ENCODE assay signal across 13 cellular contexts in genomic region chr16:65410801-65411200, GRCh38.
"Had no signal": no experiment of that assay in that cellular context is flagged by ENCODE, and none has a peak within 500 bp of the region (broad histone marks: within the 10 kb centered on the region; RNA-seq: fewer than 3 reads in every experiment).

No MANE protein-coding gene starts in this region.

- H3K4me3 ChIP-seq: adrenal gland, gastroesophageal sphincter, hepatocyte, ovary, testis, upper lobe of right lung had no signal

- ATAC-seq: gastroesophageal sphincter; stimulated activated naive CD8-positive, alpha-beta T cell treated with anti-CD3 and anti-CD28 coated beads, Interleukin-15, amount 100 ng/mL, for 72 hours; upper lobe of right lung; WTC11 had no signal

- H3K36me3 ChIP-seq: adrenal gland, gastroesophageal sphincter, ovary, upper lobe of right lung had no signal

- DNase-seq: activated CD4-positive, alpha-beta T cell treated with anti-CD3 and anti-CD28 coated beads, Interleukin-2, amount 10 ng/mL, durations not matched to agents 7 days and 5 days; activated CD8-positive, alpha-beta memory T cell treated with anti-CD3 and anti-CD28 coated beads for 24 hours; activated naive CD4-positive, alpha-beta T cell treated with anti-CD3 and anti-CD28 coated beads, Interleukin-2, amount 50 U/mL, for 16 hours; adrenal gland; kidney glomerular epithelial cell; ovary; stimulated activated CD4-positive, alpha-beta T cell treated with anti-CD3 and anti-CD28 coated beads, Interleukin-4, amount 100 ng/mL, for 4 hours; stimulated activated naive CD8-positive, alpha-beta T cell treated with anti-CD3 and anti-CD28 coated beads, Interleukin-15, amount 100 ng/mL, for 72 hours; testis; upper lobe of right lung had no signal

- H3K27ac ChIP-seq: adrenal gland, gastroesophageal sphincter, hepatocyte, ovary, testis, upper lobe of right lung had no signal

- H3K4me1 ChIP-seq: gastroesophageal sphincter, testis, upper lobe of right lung had no signal

- H3K27me3 ChIP-seq: adrenal gland, gastroesophageal sphincter, hepatocyte, ovary, testis, upper lobe of right lung had no signal

- H3K9me3 ChIP-seq: adrenal gland, gastroesophageal sphincter, ovary, testis, upper lobe of right lung had no signal
